1 cellular context compared by ENCODE assay signal in the genomic region with DNA sequence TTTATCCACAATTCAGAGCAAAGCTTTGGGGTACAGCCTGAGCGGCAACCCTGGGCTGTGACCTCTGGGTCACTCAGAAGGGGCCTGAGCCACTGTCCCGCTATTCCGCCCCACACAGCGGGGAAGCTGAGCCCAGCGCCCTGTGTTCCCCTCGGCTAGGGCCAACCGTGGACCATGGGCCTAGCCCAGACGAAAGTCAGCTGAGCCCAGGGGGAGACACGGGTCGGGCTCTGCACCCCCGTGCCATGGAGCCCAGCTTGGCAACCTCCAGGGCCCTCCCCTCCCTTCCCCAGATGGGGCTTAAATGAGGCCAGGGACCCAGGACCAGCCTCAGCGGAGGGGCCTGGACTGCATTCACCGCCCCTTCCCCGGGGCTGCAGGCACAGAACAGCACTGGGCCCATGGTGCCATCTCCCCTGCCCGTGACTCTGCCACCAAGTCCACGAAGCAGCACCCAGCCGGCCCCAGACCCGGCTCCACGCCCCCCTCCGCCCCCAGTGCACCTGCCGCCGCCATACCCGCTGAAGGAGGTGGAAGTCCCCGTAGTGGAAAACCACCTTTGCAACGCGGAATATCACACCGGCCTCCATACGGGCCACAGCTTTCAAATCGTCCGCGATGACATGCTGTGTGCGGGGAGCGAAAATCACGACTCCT.
TF ChIP-seq lines count a peak whose summit lies in the region.

No MANE protein-coding gene starts in this region.

TF ChIP-seq in HEK293, 187 proteins besides CTCF, POLR2A, EP300 and RAD21:
- TF ChIP-seq, protein P1, sequence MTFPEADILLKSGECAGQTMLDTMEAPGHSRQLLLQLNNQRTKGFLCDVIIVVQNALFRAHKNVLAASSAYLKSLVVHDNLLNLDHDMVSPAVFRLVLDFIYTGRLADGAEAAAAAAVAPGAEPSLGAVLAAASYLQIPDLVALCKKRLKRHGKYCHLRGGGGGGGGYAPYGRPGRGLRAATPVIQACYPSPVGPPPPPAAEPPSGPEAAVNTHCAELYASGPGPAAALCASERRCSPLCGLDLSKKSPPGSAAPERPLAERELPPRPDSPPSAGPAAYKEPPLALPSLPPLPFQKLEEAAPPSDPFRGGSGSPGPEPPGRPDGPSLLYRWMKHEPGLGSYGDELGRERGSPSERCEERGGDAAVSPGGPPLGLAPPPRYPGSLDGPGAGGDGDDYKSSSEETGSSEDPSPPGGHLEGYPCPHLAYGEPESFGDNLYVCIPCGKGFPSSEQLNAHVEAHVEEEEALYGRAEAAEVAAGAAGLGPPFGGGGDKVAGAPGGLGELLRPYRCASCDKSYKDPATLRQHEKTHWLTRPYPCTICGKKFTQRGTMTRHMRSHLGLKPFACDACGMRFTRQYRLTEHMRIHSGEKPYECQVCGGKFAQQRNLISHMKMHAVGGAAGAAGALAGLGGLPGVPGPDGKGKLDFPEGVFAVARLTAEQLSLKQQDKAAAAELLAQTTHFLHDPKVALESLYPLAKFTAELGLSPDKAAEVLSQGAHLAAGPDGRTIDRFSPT (tag by site-specific recombination; IDR thresholded peaks at IDR 0.05): no peak
- TF ChIP-seq ZSCAN23 (tag by site-specific recombination; IDR thresholded peaks at IDR 0.05): no peak
- TF ChIP-seq SP2 (tag by site-specific recombination; IDR thresholded peaks at IDR 0.05): 0 out of 2 replicates have a peak, but pooled peaks have one; percentile 13
- TF ChIP-seq ZNF223 (tag by site-specific recombination; IDR thresholded peaks at IDR 0.05): no peak
- no peak for TF ChIP-seq ZNF629 (tag by site-specific recombination; IDR thresholded peaks at IDR 0.05)
- TF ChIP-seq ZNF157 (tag by site-specific recombination; IDR thresholded peaks at IDR 0.05): no peak
- no peak for TF ChIP-seq ZNF274 (IDR thresholded peaks at IDR 0.05; ENCODE audit: low read length)
- TF ChIP-seq ZNF274 (tag by site-specific recombination; IDR thresholded peaks at IDR 0.05; ENCODE audit: borderline replicate concordance): no peak
- TF ChIP-seq ZNF707 (tag by site-specific recombination; IDR thresholded peaks at IDR 0.05): no peak
- TF ChIP-seq ZNF654 (tag by site-specific recombination; IDR thresholded peaks at IDR 0.05; ENCODE audit: low read depth): no peak
- no peak for TF ChIP-seq RBAK (tag by site-specific recombination; IDR thresholded peaks at IDR 0.05)
- TF ChIP-seq, protein P2, sequence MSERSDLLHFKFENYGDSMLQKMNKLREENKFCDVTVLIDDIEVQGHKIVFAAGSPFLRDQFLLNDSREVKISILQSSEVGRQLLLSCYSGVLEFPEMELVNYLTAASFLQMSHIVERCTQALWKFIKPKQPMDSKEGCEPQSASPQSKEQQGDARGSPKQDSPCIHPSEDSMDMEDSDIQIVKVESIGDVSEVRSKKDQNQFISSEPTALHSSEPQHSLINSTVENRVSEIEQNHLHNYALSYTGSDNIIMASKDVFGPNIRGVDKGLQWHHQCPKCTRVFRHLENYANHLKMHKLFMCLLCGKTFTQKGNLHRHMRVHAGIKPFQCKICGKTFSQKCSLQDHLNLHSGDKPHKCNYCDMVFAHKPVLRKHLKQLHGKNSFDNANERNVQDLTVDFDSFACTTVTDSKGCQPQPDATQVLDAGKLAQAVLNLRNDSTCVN (tag by site-specific recombination; optimal IDR thresholded peaks at IDR 0.05): no peak
- peak; percentile 52; the same call in 1 of the 2 replicates for TF ChIP-seq ZNF600 (tag by site-specific recombination; IDR thresholded peaks at IDR 0.05)
